ENCODE assay signal across 32 cellular contexts in genomic region chr2:82172483-82172882, GRCh38.
"Had no signal": no experiment of that assay in that cellular context is flagged by ENCODE, and none has a peak within 500 bp of the region (broad histone marks: within the 10 kb centered on the region; RNA-seq: fewer than 3 reads in every experiment).

No MANE protein-coding gene starts in this region.

- ATAC-seq: activated naive CD4-positive, alpha-beta T cell treated with anti-CD3 and anti-CD28 coated beads, Interleukin-2, amount 50 U/mL, for 72 hours; activated naive CD8-positive, alpha-beta T cell treated with anti-CD3 and anti-CD28 coated beads, Interleukin-2, amount 50 U/mL, for 24 hours; activated T-cell treated with anti-CD3 and anti-CD28 coated beads, Interleukin-2, amount 50 U/mL, for 4 hours; activated T-cell treated with anti-CD3 and anti-CD28 coated beads, Interleukin-2, amount 50 U/mL, for 72 hours; activated T-helper 17 cell treated with anti-CD3 and anti-CD28 coated beads, Interleukin-2, amount 50 U/mL, for 72 hours; body of pancreas had no signal

- H3K36me3 ChIP-seq: adrenal gland, ascending aorta, brain microvascular endothelial cell, breast epithelium, cardiac muscle cell had no signal

- H3K27ac ChIP-seq: adrenal gland, ascending aorta, body of pancreas, brain microvascular endothelial cell, breast epithelium, cardiac muscle cell had no signal

- H3K9me3 ChIP-seq: adrenal gland, ascending aorta, body of pancreas, breast epithelium had no signal

- DNase-seq: activated effector memory CD4-positive, alpha-beta T cell treated with anti-CD3 and anti-CD28 coated beads, Interleukin-2, amount 50 U/mL, for 16 hours; activated effector memory CD4-positive, alpha-beta T cell treated with Interleukin-2 at 50 U/mL for 16 hours; activated gamma-delta T cell; activated gamma-delta T cell treated with Interleukin-2 at 50 U/mL for 16 hours; activated naive CD4-positive, alpha-beta T cell; activated naive CD4-positive, alpha-beta T cell treated with anti-CD3 and anti-CD28 coated beads for 36 hours; activated naive CD4-positive, alpha-beta T cell treated with anti-CD3 and anti-CD28 coated beads, Interleukin-2, amount 10 ng/mL, durations not matched to agents 7 days and 5 days; activated naive CD4-positive, alpha-beta T cell treated with anti-CD3 and anti-CD28 coated beads, Interleukin-2, amount 50 U/mL, for 16 hours; activated naive CD4-positive, alpha-beta T cell treated with Interleukin-2 at 50 U/mL for 16 hours; activated naive CD8-positive, alpha-beta T cell treated with anti-CD3 and anti-CD28 coated beads for 36 hours; activated naive CD8-positive, alpha-beta T cell treated with anti-CD3 and anti-CD28 coated beads, Interleukin-2, amount 10 ng/mL, durations not matched to agents 7 days and 5 days; activated naive CD8-positive, alpha-beta T cell treated with anti-CD3 and anti-CD28 coated beads, Interleukin-2, amount 50 U/mL, for 24 hours; activated T-cell treated with anti-CD3 and anti-CD28 coated beads, Interleukin-2, amount 50 U/mL, for 1 hour; activated T-cell treated with anti-CD3 and anti-CD28 coated beads, Interleukin-2, amount 50 U/mL, for 24 hours; activated T-cell treated with anti-CD3 and anti-CD28 coated beads, Interleukin-2, amount 50 U/mL, for 4 hours; activated T-cell treated with anti-CD3 and anti-CD28 coated beads, Interleukin-2, amount 50 U/mL, for 48 hours; activated T-cell treated with anti-CD3 and anti-CD28 coated beads, Interleukin-2, amount 50 U/mL, for 72 hours; adrenal gland; amniotic stem cell; amygdala; anterior cingulate cortex; aorta; body of pancreas; brain microvascular endothelial cell; caudate nucleus; central memory CD4-positive, alpha-beta T cell; cerebellar nuclear complex had no signal

- H3K27me3 ChIP-seq: adrenal gland, ascending aorta, body of pancreas, brain microvascular endothelial cell, breast epithelium, cardiac muscle cell had no signal

- H3K4me3 ChIP-seq: adrenal gland, ascending aorta, body of pancreas, breast epithelium, cardiac muscle cell had no signal
